8 cellular contexts compared by ENCODE assay signal in genomic region chr3:192571197-192571791, GRCh38.
DNase-seq lines count a peak whose midpoint lies in the region; ATAC-seq and TF ChIP-seq lines count a peak whose summit lies in the region.

No MANE protein-coding gene starts in this region.

- no peaks in the 10 kb centered on the region for H3K9me3 ChIP-seq in duodenal mucosa (ENCODE audit: control insufficient read depth in 1 of 2, low read length in 2 of 2)

- no peaks in the 10 kb centered on the region for H3K9me3 Mint-ChIP-seq in activated naive CD8-positive, alpha-beta T cell (ENCODE audit: low read depth)
- H3K9me3 Mint-ChIP-seq in activated naive CD8-positive, alpha-beta T cell treated with anti-CD3 and anti-CD28 coated beads for 36 hours = peaks cover 3% of the 10 kb centered on the region

- no peak overlapping the region for H3K23ac ChIP-seq in mesendoderm (ENCODE audit: low read length)

- H4K5ac ChIP-seq in mesendoderm (ENCODE audit: low read length) = no peak overlapping the region

- in situ Hi-C loops in GM13976 (cut with MboI; ENCODE audit: low sequenced_read_pairs, unreplicated experiment) = loop anchor here (25.0 kb wide), 1 partner anchor 991 kb away; the partner anchor contains the start of gene ATP13A4

- H2AK5ac ChIP-seq in mesendoderm (ENCODE audit: low read length) = no peak overlapping the region

- H3K79me2 ChIP-seq in mesendoderm (ENCODE audit: control insufficient read depth, insufficient read depth, low read length) = no peaks in the 10 kb centered on the region

- peak overlapping the region; percentile 72 for H3K4me3 Mint-ChIP-seq in activated naive CD8-positive, alpha-beta T cell
- H3K4me3 Mint-ChIP-seq in activated naive CD8-positive, alpha-beta T cell treated with anti-CD3 and anti-CD28 coated beads for 36 hours = no peak overlapping the region

- no peak overlapping the region for H4K8ac ChIP-seq in mesendoderm (ENCODE audit: low read depth, low read length)

- WGBS in mesendoderm (ENCODE audit: extremely low coverage, insufficient coverage, low lambda C conversion rate) = no CpG with 5 or more reads among the region's 26 CpGs

- H3K9ac ChIP-seq in duodenal mucosa (ENCODE audit: low read depth in 1 of 2, low read length in 2 of 2) (no peak overlapping the region), mesendoderm (ENCODE audit: low read length) (no peak overlapping the region)

- peaks cover 17% of the 10 kb centered on the region for H3K27me3 Mint-ChIP-seq in activated naive CD8-positive, alpha-beta T cell
- H3K27me3 Mint-ChIP-seq in activated naive CD8-positive, alpha-beta T cell treated with anti-CD3 and anti-CD28 coated beads for 36 hours = peaks cover 38% of the 10 kb centered on the region

- no peak for TF ChIP-seq CTCF in GM13976 (IDR thresholded peaks at IDR 0.05; ENCODE audit: borderline replicate concordance, control extremely low read depth, extremely low read depth, insufficient read depth, missing control alignments)

- H3K27ac Mint-ChIP-seq in activated naive CD8-positive, alpha-beta T cell = no peak overlapping the region
- H3K27ac Mint-ChIP-seq in activated naive CD8-positive, alpha-beta T cell treated with anti-CD3 and anti-CD28 coated beads for 36 hours = no peak overlapping the region

- H2BK5ac ChIP-seq in mesendoderm (ENCODE audit: low read length) = no peak overlapping the region

- H3K79me1 ChIP-seq in mesendoderm (ENCODE audit: low read length) = no peaks in the 10 kb centered on the region

- H3K36me3 ChIP-seq in duodenal mucosa (ENCODE audit: control insufficient read depth in 1 of 2, insufficient read depth in 2 of 2, low read length in 2 of 2) = no peaks in the 10 kb centered on the region
- H3K36me3 ChIP-seq in mesendoderm (ENCODE audit: control insufficient read depth, insufficient read depth, low read length) = no peaks in the 10 kb centered on the region

- H2BK120ac ChIP-seq in mesendoderm (ENCODE audit: low read depth, low read length) = no peak overlapping the region

- no peak overlapping the region for H3K27ac ChIP-seq in duodenal mucosa (ENCODE audit: low read depth, low read length)
- no peak overlapping the region for H3K27ac ChIP-seq in mesendoderm (ENCODE audit: low read depth, low read length)

- H3K56ac ChIP-seq in mesendoderm (ENCODE audit: low read length) = no peak overlapping the region

- H2BK15ac ChIP-seq in mesendoderm (replicated peaks; ENCODE audit: low read depth) = no peak overlapping the region

- no peak for DNase-seq in activated naive CD8-positive, alpha-beta T cell treated with anti-CD3 and anti-CD28 coated beads for 36 hours
- DNase-seq in RPMI8226 (peak; percentile 65), myocyte (ENCODE audit: low read depth) (peak; percentile 26), GM13976 (ENCODE audit: low spot score) (no peak), mesendoderm (no peak)

- H3K27me3 ChIP-seq in duodenal mucosa (ENCODE audit: control insufficient read depth in 1 of 2, insufficient read depth in 2 of 2, low read length in 2 of 2) = peaks cover 0 to 3% of the 10 kb centered on the region in 2 donors
- H3K27me3 ChIP-seq in mesendoderm (ENCODE audit: insufficient read depth, low read length, poor library complexity) = no peaks in the 10 kb centered on the region

- peaks cover 4 to 14% of the 10 kb centered on the region in 2 donors for H3K4me1 ChIP-seq in duodenal mucosa (ENCODE audit: control insufficient read depth in 1 of 2, insufficient read depth in 2 of 2, low read length in 2 of 2)
- H3K4me1 ChIP-seq in mesendoderm (ENCODE audit: control insufficient read depth, low read depth, low read length) = no peaks in the 10 kb centered on the region

- H3K4ac ChIP-seq in mesendoderm (ENCODE audit: low read depth, low read length) = no peak overlapping the region

- no peak for ATAC-seq in GM18511 (IDR thresholded peaks at IDR 0.05; ENCODE audit: unreplicated experiment)

- H3K4me3 ChIP-seq in duodenal mucosa (ENCODE audit: low read depth in 1 of 2, low read length in 2 of 2) (peak overlapping the region; percentile 53 to 63), mesendoderm (ENCODE audit: low read length) (no peak overlapping the region)

- H3K36me3 Mint-ChIP-seq in activated naive CD8-positive, alpha-beta T cell = no peaks in the 10 kb centered on the region
- H3K36me3 Mint-ChIP-seq in activated naive CD8-positive, alpha-beta T cell treated with anti-CD3 and anti-CD28 coated beads for 36 hours = no peaks in the 10 kb centered on the region

- H3K4me1 Mint-ChIP-seq in activated naive CD8-positive, alpha-beta T cell (ENCODE audit: low read depth) = peaks cover 5% of the 10 kb centered on the region
- H3K4me1 Mint-ChIP-seq in activated naive CD8-positive, alpha-beta T cell treated with anti-CD3 and anti-CD28 coated beads for 36 hours = peaks cover 3% of the 10 kb centered on the region

- H3K4me2 ChIP-seq in mesendoderm (ENCODE audit: low read length) = no peak overlapping the region

- no peak overlapping the region for H3K18ac ChIP-seq in mesendoderm (ENCODE audit: low read length)

Comparison
In these comparisons a context has a peak if more than half of its experiments do, and no peak if none do; other contexts are left out.
1. DNase-seq: peak in RPMI8226 (single experiment) and myocyte (single experiment); none in activated naive CD8-positive, alpha-beta T cell treated with anti-CD3 and anti-CD28 coated beads for 36 hours (single experiment), GM13976 (single experiment) and mesendoderm (single experiment).